Comparison of ENCODE assay signal across 8 cellular contexts in genomic region chr9:113564804-113565237, GRCh38.
A peak's percentile ranks its signal among the peaks of the same experiment; 100 is the strongest.
DNase-seq lines count a peak whose midpoint lies in the region; ATAC-seq, FAIRE-seq and TF ChIP-seq lines count a peak whose summit lies in the region.

No MANE protein-coding gene starts in this region.

- H3K4me3 ChIP-seq in NT2/D1 (ENCODE audit: insufficient read length, low read depth) (peak overlapping the region; percentile 36), esophagus (ENCODE audit: low read depth in 1 of 2, low read length in 2 of 2) (peak overlapping the region; percentile 45 to 49), mucosa of descending colon (no peak overlapping the region), urinary bladder (ENCODE audit: low read depth, low read length) (peak overlapping the region; percentile 32)

- in situ Hi-C loops in G401 (cut with HindIII; ENCODE audit: low sequenced_read_pairs) = no loop called here

- WGBS in esophagus, 2 donors = 18 to 24% methylated on average over 18 of the region's 18 CpGs
- WGBS in urinary bladder = 9% methylated on average over 18 of the region's 18 CpGs

- H3K4me1 ChIP-seq in NT2/D1 (ENCODE audit: insufficient read depth, insufficient read length) (peaks cover 13% of the 10 kb centered on the region), esophagus (ENCODE audit: control insufficient read depth in 2 of 2, insufficient read depth in 2 of 2, low read length in 1 of 2) (peaks cover 11 to 30% of the 10 kb centered on the region in 2 donors), mucosa of descending colon (ENCODE audit: low read depth) (peaks cover 32% of the 10 kb centered on the region), urinary bladder (ENCODE audit: insufficient read depth) (no peaks in the 10 kb centered on the region)

- no peak for TF ChIP-seq CTCF in mucosa of descending colon (IDR thresholded peaks at IDR 0.05)

- peak overlapping the region; percentile 62 for H3K9ac ChIP-seq in NT2/D1 (ENCODE audit: insufficient read length, low read depth)

- ATAC-seq in mucosa of descending colon (peak; percentile 90), GM21447 (IDR thresholded peaks at IDR 0.05; ENCODE audit: unreplicated experiment) (no peak)

- H3K9me3 ChIP-seq in NT2/D1 (ENCODE audit: insufficient read depth, low read length) = no peaks in the 10 kb centered on the region
- H3K9me3 ChIP-seq in esophagus (ENCODE audit: control insufficient read depth in 2 of 2, insufficient read depth in 1 of 2, low read depth in 1 of 2, low read length in 1 of 2) = peaks cover 0 to 2% of the 10 kb centered on the region in 2 donors
- H3K9me3 ChIP-seq in mucosa of descending colon = no peaks in the 10 kb centered on the region

- no peaks in the 10 kb centered on the region for H3K27me3 ChIP-seq in NT2/D1 (ENCODE audit: insufficient read depth, insufficient read length)
- no peaks in the 10 kb centered on the region for H3K27me3 ChIP-seq in esophagus (ENCODE audit: control insufficient read depth in 1 of 2, insufficient read depth in 2 of 2, low read length in 2 of 2)

- no peak for FAIRE-seq in HTR-8/SVneo (lab: Jason Lieb, UNC)

- intact Hi-C loops in mucosa of descending colon (cut with DNase I, micrococcal nuclease) = no loop called here

- DNase-seq in G401 (ENCODE audit: low spot score) (peak; percentile 38), NT2/D1 (ENCODE audit: low read depth, low spot score) (no peak), mucosa of descending colon (peak; percentile 77 to 89 (median 86)), HTR-8/SVneo (ENCODE audit: insufficient read length, low spot score) (no peak)
- no peak for DNase-seq in stimulated activated naive CD4-positive, alpha-beta T cell (lab: John Stamatoyannopoulos, UW)

- H3K36me3 ChIP-seq in NT2/D1 (ENCODE audit: insufficient read depth, insufficient read length, low read length) (no peaks in the 10 kb centered on the region), esophagus (ENCODE audit: control insufficient read depth in 2 of 2, insufficient read depth in 2 of 2, low read length in 1 of 2) (peaks cover 2% of the 10 kb centered on the region in 2 donors), mucosa of descending colon (ENCODE audit: low read depth) (no peaks in the 10 kb centered on the region), urinary bladder (ENCODE audit: insufficient read depth) (no peaks in the 10 kb centered on the region)

- H3K27ac ChIP-seq in esophagus (ENCODE audit: low read depth in 2 of 2, low read length in 1 of 2) (peak overlapping the region; percentile 71 to 93), urinary bladder (ENCODE audit: low read depth) (peak overlapping the region; percentile 61)

Comparison
In these comparisons a context has a peak if more than half of its experiments do, and no peak if none do; other contexts are left out.
1. DNase-seq: peak in G401 (single experiment) and mucosa of descending colon (3 of 3); none in NT2/D1 (single experiment), stimulated activated naive CD4-positive, alpha-beta T cell (0 of 6) and HTR-8/SVneo (single experiment).